Comparison of ENCODE assay signal across 24 cellular contexts in genomic region chr4:155612074-155612473, GRCh38. TPM values are rescaled to one million over a fixed set of nuclear protein-coding genes. Genes with fewer than 3 reads are reported as not detected.
"Had no signal": no experiment of that assay in that cellular context is flagged by ENCODE, and none has a peak within 500 bp of the region (broad histone marks: within the 10 kb centered on the region; RNA-seq: fewer than 3 reads in every experiment).

No MANE protein-coding gene starts in this region.

- H3K27ac Mint-ChIP-seq: activated B cell treated with CpG ODN at 0.5 μM for 24 hours; activated CD8-positive, alpha-beta memory T cell treated with anti-CD3 and anti-CD28 coated beads, Interleukin-2, amount 10 ng/mL, durations not matched to agents 7 days and 5 days; activated CD8-positive, alpha-beta T cell treated with anti-CD3 and anti-CD28 coated beads, Interleukin-2, amount 10 ng/mL, durations not matched to agents 7 days and 5 days; activated naive CD4-positive, alpha-beta T cell treated with anti-CD3 and anti-CD28 coated beads, Interleukin-2, amount 50 U/mL, for 72 hours; naive B cell; progenitor cell of endocrine pancreas; T-helper 1 cell treated with Interleukin-12 subunit alpha and Interleukin-12 subunit beta and Interleukin-4 antibody, amounts not matched to agents 30 μg/mL and 1 μg/mL, for 36 hours had no signal

- H3K9me3 Mint-ChIP-seq: activated B cell treated with CpG ODN at 0.5 μM for 24 hours; naive B cell; T-helper 1 cell treated with Interleukin-12 subunit alpha and Interleukin-12 subunit beta and Interleukin-4 antibody, amounts not matched to agents 30 μg/mL and 1 μg/mL, for 36 hours had no signal

- H3K4me3 Mint-ChIP-seq: activated B cell treated with CpG ODN at 0.5 μM for 24 hours; activated CD8-positive, alpha-beta memory T cell treated with anti-CD3 and anti-CD28 coated beads, Interleukin-2, amount 10 ng/mL, durations not matched to agents 7 days and 5 days; activated CD8-positive, alpha-beta T cell treated with anti-CD3 and anti-CD28 coated beads, Interleukin-2, amount 10 ng/mL, durations not matched to agents 7 days and 5 days; central memory CD8-positive, alpha-beta T cell; naive B cell; T-helper 1 cell treated with Interleukin-12 subunit alpha and Interleukin-12 subunit beta and Interleukin-4 antibody, amounts not matched to agents 30 μg/mL and 1 μg/mL, for 36 hours had no signal

- DNase-seq: activated B cell treated with CpG ODN at 0.5 μM for 24 hours; activated CD8-positive, alpha-beta memory T cell treated with anti-CD3 and anti-CD28 coated beads, Interleukin-2, amount 10 ng/mL, durations not matched to agents 7 days and 5 days; activated CD8-positive, alpha-beta T cell treated with anti-CD3 and anti-CD28 coated beads, Interleukin-2, amount 10 ng/mL, durations not matched to agents 7 days and 5 days; activated naive CD4-positive, alpha-beta T cell; activated T-cell treated with anti-CD3 and anti-CD28 coated beads, Interleukin-2, amount 50 U/mL, for 48 hours; effector CD8-positive, alpha-beta T cell; esophagus squamous epithelium; naive B cell; ovary; spleen; stimulated activated CD4-positive, alpha-beta T cell treated with anti-CD3 and anti-CD28 coated beads, Interleukin-2, amount 100 ng/mL, for 48 hours; stimulated activated naive CD8-positive, alpha-beta T cell treated with anti-CD3 and anti-CD28 coated beads, Interleukin-15, Interleukin-2, amounts not matched to agents 100 U/mL and 50 U/mL, for 24 hours; SW 1271; T-helper 9 cell; testis; transverse colon had no signal

- H3K36me3 ChIP-seq: breast epithelium, esophagus squamous epithelium, gastroesophageal sphincter, ovary, spleen, transverse colon had no signal

- H3K36me3 Mint-ChIP-seq: activated CD8-positive, alpha-beta memory T cell treated with anti-CD3 and anti-CD28 coated beads, Interleukin-2, amount 10 ng/mL, durations not matched to agents 7 days and 5 days; activated naive CD4-positive, alpha-beta T cell treated with anti-CD3 and anti-CD28 coated beads, Interleukin-2, amount 50 U/mL, for 72 hours; naive B cell had no signal

- ATAC-seq: activated CD8-positive, alpha-beta memory T cell treated with anti-CD3 and anti-CD28 coated beads, Interleukin-2, amount 10 ng/mL, durations not matched to agents 7 days and 5 days; activated CD8-positive, alpha-beta T cell treated with anti-CD3 and anti-CD28 coated beads, Interleukin-2, amount 10 ng/mL, durations not matched to agents 7 days and 5 days; activated naive CD4-positive, alpha-beta T cell treated with anti-CD3 and anti-CD28 coated beads, Interleukin-2, amount 50 U/mL, for 72 hours; gastroesophageal sphincter; stimulated activated naive CD8-positive, alpha-beta T cell treated with anti-CD3 and anti-CD28 coated beads, Interleukin-15, Interleukin-2, amounts not matched to agents 100 U/mL and 50 U/mL, for 24 hours had no signal

- H3K4me3 ChIP-seq: breast epithelium, esophagus squamous epithelium, gastroesophageal sphincter, hepatocyte, ovary, spleen, testis, transverse colon had no signal

- H3K79me2 ChIP-seq: hepatocyte had no signal

- H3K27ac ChIP-seq: breast epithelium, epithelial cell of prostate, esophagus squamous epithelium, gastroesophageal sphincter, hepatocyte, ovary, spleen, testis, transverse colon had no signal

- H2AFZ ChIP-seq: hepatocyte had no signal

- H3K4me1 ChIP-seq: breast epithelium, gastroesophageal sphincter, testis, transverse colon had no signal

- H3K27me3 ChIP-seq: breast epithelium, esophagus squamous epithelium, gastroesophageal sphincter, hepatocyte, ovary, spleen, testis, transverse colon had no signal

- H3K9me3 ChIP-seq: breast epithelium, esophagus squamous epithelium, gastroesophageal sphincter, ovary, spleen, testis, transverse colon had no signal

- H3K4me1 Mint-ChIP-seq: activated CD8-positive, alpha-beta memory T cell treated with anti-CD3 and anti-CD28 coated beads, Interleukin-2, amount 10 ng/mL, durations not matched to agents 7 days and 5 days; central memory CD8-positive, alpha-beta T cell had no signal

- H3K4me2 ChIP-seq: hepatocyte had no signal

- H3K27me3 Mint-ChIP-seq: activated B cell treated with CpG ODN at 0.5 μM for 24 hours; central memory CD8-positive, alpha-beta T cell; naive B cell; progenitor cell of endocrine pancreas had no signal

RNA-seq across cellular contexts. Expression of gene GUCY1A1, which starts 54.6 kb away (rescaled TPM):
- total RNA-seq: activated naive CD4-positive, alpha-beta T cell treated with anti-CD3 and anti-CD28 coated beads, Interleukin-2, amount 50 U/mL, for 72 hours had no signal
